In genomic region chr22:38176170-38176741, GRCh38 we compare ENCODE assay signal across 8 cellular contexts. TPM values are rescaled to one million over a fixed set of nuclear protein-coding genes. Genes with fewer than 3 reads are reported as not detected.
DNase-seq lines count a peak whose midpoint lies in the region; ATAC-seq and TF ChIP-seq lines count a peak whose summit lies in the region.

No MANE protein-coding gene starts in this region.

- H3K4me1 ChIP-seq in adrenal gland (replicated peaks in 1 of 2): peaks cover 22 to 37% of the 10 kb centered on the region in 2 donors
- peaks cover 32% of the 10 kb centered on the region for H3K4me1 ChIP-seq in testis

- TF ChIP-seq CTCF in adrenal gland (IDR thresholded peaks at IDR 0.05) (no peak), testis (IDR thresholded peaks at IDR 0.05) (no peak)

- H3K27ac ChIP-seq in adrenal gland (peak overlapping the region in 3 of 5 donors; percentile 3 to 89 (median 80)), testis (peak overlapping the region; percentile 95 to 98)

- H3K36me3 ChIP-seq in adrenal gland (replicated peaks in 1 of 2) (no peaks in the 10 kb centered on the region), testis (ENCODE audit: low read depth, missing control alignments) (no peaks in the 10 kb centered on the region)

- H3K27me3 ChIP-seq in adrenal gland (no peaks in the 10 kb centered on the region), testis (no peaks in the 10 kb centered on the region)

- DNase-seq in CD1c-positive myeloid dendritic cell (ENCODE audit: extremely low spot score): peak; percentile 93
- peak; percentile 63 to 81 for DNase-seq in Kasumi-1 (lab: John Stamatoyannopoulos, UW)
- peak; percentile 68 to 92 (median 74) for DNase-seq in adrenal gland
- DNase-seq in iris pigment epithelial cell (ENCODE audit: low read depth): peak; percentile 83
- DNase-seq in testis: peak; percentile 87
- no peak for DNase-seq in globus pallidus (ENCODE audit: low spot score)
- DNase-seq in NCI-H1048 (lab: John Stamatoyannopoulos, UW): no peak

- WGBS in adrenal gland, 4 donors: 40 to 66% (median 47%) methylated on average over 12 to 14 of the region's 14 CpGs
- 60 to 64% methylated on average over 9 to 14 of the region's 14 CpGs for WGBS in testis, 2 donors

- TF ChIP-seq POLR2A in adrenal gland (IDR thresholded peaks at IDR 0.05): no peak
- no peak for TF ChIP-seq POLR2A in testis (IDR thresholded peaks at IDR 0.05)

- no peak overlapping the region for H3K4me3 ChIP-seq in adrenal gland
- H3K4me3 ChIP-seq in testis: no peak overlapping the region

- ATAC-seq in HG02852 (IDR thresholded peaks at IDR 0.05; ENCODE audit: unreplicated experiment): no peak

- no peaks in the 10 kb centered on the region for H3K9me3 ChIP-seq in adrenal gland (replicated peaks in 1 of 3)
- no peaks in the 10 kb centered on the region for H3K9me3 ChIP-seq in testis

- intact Hi-C loops in adrenal gland (cut with DNase I) (no loop called here), testis (cut with DNase I; ENCODE audit: low total_unique reads) (no loop called here)

RNA-seq across cellular contexts. Expression of gene PLA2G6, which starts 5.4 kb away (rescaled TPM):
- 100 to 1,000 TPM in 1 of 8 donors, 10 to 100 TPM in 7; 11.1 to 176 (median 72.6) TPM for total RNA-seq in adrenal gland
- polyA plus RNA-seq in adrenal gland: 100 to 1,000 TPM in 2 of 3 donors, 1 to 10 TPM in 1; 6.9 to 324 (median 159) TPM
- total RNA-seq in testis: 100 to 1,000 TPM in 1 of 2 donors, 10 to 100 TPM in 1; 89.4 to 122 TPM
- 135 TPM for polyA plus RNA-seq in testis (ENCODE audit: insufficient read depth, low read depth, low replicate concordance)

RNA-seq across cellular contexts. Expression of gene MAFF, which starts 25.5 kb away (rescaled TPM):
- total RNA-seq in adrenal gland (10 to 100 TPM in 7 of 8 donors, 1 to 10 TPM in 1; 9.0 to 21.8 (median 16.1) TPM), testis (1 to 10 TPM; 3.7 to 5.8 TPM)
- polyA plus RNA-seq in adrenal gland (10 to 100 TPM in 2 of 3 donors, 1 to 10 TPM in 1; 5.2 to 23.4 (median 11.4) TPM), testis (ENCODE audit: insufficient read depth, low read depth, low replicate concordance) (3.2 TPM)

Comparison
In these comparisons a context has a peak if more than half of its experiments do, and no peak if none do; other contexts are left out.
1. DNase-seq: peak in CD1c-positive myeloid dendritic cell (single experiment), Kasumi-1 (2 of 2), adrenal gland (7 of 7), iris pigment epithelial cell (single experiment) and testis (single experiment); none in globus pallidus (single experiment) and NCI-H1048 (single experiment).